Comparison of ENCODE assay signal across 18 cellular contexts in the genomic region with DNA sequence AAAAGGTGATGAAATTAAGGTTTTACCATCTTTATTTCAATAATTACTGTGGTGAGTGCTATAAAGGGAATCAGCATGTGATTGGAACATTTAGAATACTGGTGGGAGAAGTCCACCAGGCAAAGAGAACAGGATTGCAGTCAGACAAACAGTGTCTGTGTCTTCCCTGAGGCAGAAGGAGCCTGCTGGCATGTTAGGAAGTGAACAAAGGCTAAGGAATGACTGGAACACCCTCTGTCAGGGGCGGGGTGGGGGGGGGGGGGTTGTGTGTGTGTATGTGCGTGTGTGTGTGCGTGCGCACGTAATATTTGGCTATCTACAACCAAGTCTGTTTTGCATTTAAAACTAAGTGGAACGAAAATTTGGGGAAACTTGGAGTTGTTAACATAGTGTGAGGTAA. TPM values are rescaled to one million over a fixed set of nuclear protein-coding genes. Genes with fewer than 3 reads are reported as not detected.
DNase-seq lines count a peak whose midpoint lies in the region; ATAC-seq and TF ChIP-seq lines count a peak whose summit lies in the region.
"Had no signal": no experiment of that assay in that cellular context is flagged by ENCODE, and none has a peak within 500 bp of the region (broad histone marks: within the 10 kb centered on the region; RNA-seq: fewer than 3 reads in every experiment).

No MANE protein-coding gene starts in this region.

- TF ChIP-seq POLR2A in prostate gland (IDR thresholded peaks at IDR 0.05) = no peak

- H3K4me1 ChIP-seq in prostate gland (replicated peaks) (no peaks in the 10 kb centered on the region), MM.1S (ENCODE audit: low read length) (no peaks in the 10 kb centered on the region)
- H3K4me1 ChIP-seq: uterus had no signal

- H3K4me1 Mint-ChIP-seq in stimulated activated naive CD8-positive, alpha-beta T cell treated with anti-CD3 and anti-CD28 coated beads, Interleukin-15, Interleukin-2, amounts not matched to agents 100 ng/mL and 50 ng/mL, for 24 hours (ENCODE audit: low read depth) = no peaks in the 10 kb centered on the region
- no peaks in the 10 kb centered on the region for H3K4me1 Mint-ChIP-seq in stimulated activated naive CD8-positive, alpha-beta T cell treated with anti-CD3 and anti-CD28 coated beads, Interleukin-15, amount 100 ng/mL, for 72 hours

- intact Hi-C loops in prostate gland (cut with DNase I) = no loop called here

- 91% methylated on average over 6 of the region's 6 CpGs for WGBS in prostate gland

- no peak overlapping the region for H3K9ac ChIP-seq in MM.1S (ENCODE audit: low read length)

- no peaks in the 10 kb centered on the region for H3K79me2 ChIP-seq in MM.1S (ENCODE audit: low read length)

- DNase-seq in stimulated activated naive CD8-positive, alpha-beta T cell treated with anti-CD3 and anti-CD28 coated beads, Interleukin-15, amount 100 ng/mL, for 72 hours = no peak
- DNase-seq in astrocyte of the hippocampus (ENCODE audit: low read depth, low spot score) (peak; percentile 37), foreskin melanocyte (peak; percentile 87), NCI-H1694 (lab: John Stamatoyannopoulos, UW) (no peak), prostate gland (ENCODE audit: low spot score) (no peak), MM.1S (no peak), Kasumi-1 (lab: John Stamatoyannopoulos, UW) (no peak)
- DNase-seq: activated CD4-positive, alpha-beta T cell treated with anti-CD3 and anti-CD28 coated beads for 4 hours; adrenal gland; cortex of kidney; erythroblast; mucosa of descending colon; NCI-H1048; NCI-H2171; stimulated activated naive CD4-positive, alpha-beta T cell treated with Interleukin-2 at 50 U/mL for 16 hours; uterus had no signal

- H3K4me3 ChIP-seq in prostate gland = no peak overlapping the region
- no peak overlapping the region for H3K4me3 ChIP-seq in MM.1S (ENCODE audit: low read length)
- H3K4me3 ChIP-seq: adrenal gland, mucosa of descending colon, uterus had no signal

- peak overlapping the region; percentile 72 for H3K27ac Mint-ChIP-seq in stimulated activated naive CD8-positive, alpha-beta T cell treated with anti-CD3 and anti-CD28 coated beads, Interleukin-15, Interleukin-2, amounts not matched to agents 100 ng/mL and 50 ng/mL, for 24 hours
- H3K27ac Mint-ChIP-seq in stimulated activated naive CD8-positive, alpha-beta T cell treated with anti-CD3 and anti-CD28 coated beads, Interleukin-15, amount 100 ng/mL, for 72 hours = peak overlapping the region in 1 of 2 donors; percentile 68
- H3K27ac Mint-ChIP-seq: T-helper 2 cell treated with Interferon-gamma antibody and Interleukin-4, amounts not matched to agents 5 μg/mL and 100 μg/mL, for 36 hours had no signal

- no peaks in the 10 kb centered on the region for H3K9me2 ChIP-seq in MM.1S (replicated peaks; ENCODE audit: insufficient read depth, low read length)

- H3F3A ChIP-seq in MM.1S (ENCODE audit: insufficient read depth, low read length) = peaks cover 2% of the 10 kb centered on the region

- no peak for TF ChIP-seq CTCF in prostate gland (IDR thresholded peaks at IDR 0.05)
- no peak for TF ChIP-seq CTCF in MM.1S (IDR thresholded peaks at IDR 0.05; ENCODE audit: low read length)

- H3K36me3 Mint-ChIP-seq in stimulated activated naive CD8-positive, alpha-beta T cell treated with anti-CD3 and anti-CD28 coated beads, Interleukin-15, Interleukin-2, amounts not matched to agents 100 ng/mL and 50 ng/mL, for 24 hours (ENCODE audit: low read depth) = peaks cover 89% of the 10 kb centered on the region

- H3K9me3 Mint-ChIP-seq in stimulated activated naive CD8-positive, alpha-beta T cell treated with anti-CD3 and anti-CD28 coated beads, Interleukin-15, Interleukin-2, amounts not matched to agents 100 ng/mL and 50 ng/mL, for 24 hours = no peaks in the 10 kb centered on the region
- H3K9me3 Mint-ChIP-seq in stimulated activated naive CD8-positive, alpha-beta T cell treated with anti-CD3 and anti-CD28 coated beads, Interleukin-15, amount 100 ng/mL, for 72 hours = no peaks in the 10 kb centered on the region
- H3K9me3 Mint-ChIP-seq: T-helper 2 cell treated with Interferon-gamma antibody and Interleukin-4, amounts not matched to agents 5 μg/mL and 100 μg/mL, for 36 hours had no signal

- no peak for ATAC-seq in stimulated activated naive CD8-positive, alpha-beta T cell treated with anti-CD3 and anti-CD28 coated beads, Interleukin-15, amount 100 ng/mL, for 72 hours
- ATAC-seq: mucosa of descending colon had no signal

- no peaks in the 10 kb centered on the region for H4K20me1 ChIP-seq in MM.1S (ENCODE audit: insufficient read depth, low read length)

- peaks cover 21 to 28% of the 10 kb centered on the region in 2 donors for H3K36me3 ChIP-seq in prostate gland
- H3K36me3 ChIP-seq in MM.1S (replicated peaks; ENCODE audit: insufficient read depth, low read length) = peaks cover 16% of the 10 kb centered on the region; the same call in 1 of the 2 replicates
- H3K36me3 ChIP-seq: uterus had no signal

- no peaks in the 10 kb centered on the region for H3K9me3 ChIP-seq in prostate gland
- no peaks in the 10 kb centered on the region for H3K9me3 ChIP-seq in MM.1S (replicated peaks; ENCODE audit: insufficient read depth, low read length)
- H3K9me3 ChIP-seq: adrenal gland, mucosa of descending colon, uterus had no signal

- no peak overlapping the region for H3K4me2 ChIP-seq in MM.1S (ENCODE audit: low read depth, low read length)

- H3K27me3 Mint-ChIP-seq in stimulated activated naive CD8-positive, alpha-beta T cell treated with anti-CD3 and anti-CD28 coated beads, Interleukin-15, Interleukin-2, amounts not matched to agents 100 ng/mL and 50 ng/mL, for 24 hours = no peaks in the 10 kb centered on the region
- H3K27me3 Mint-ChIP-seq in stimulated activated naive CD8-positive, alpha-beta T cell treated with anti-CD3 and anti-CD28 coated beads, Interleukin-15, amount 100 ng/mL, for 72 hours = no peaks in the 10 kb centered on the region

- no peak overlapping the region for H3K4me3 Mint-ChIP-seq in stimulated activated naive CD8-positive, alpha-beta T cell treated with anti-CD3 and anti-CD28 coated beads, Interleukin-15, Interleukin-2, amounts not matched to agents 100 ng/mL and 50 ng/mL, for 24 hours
- H3K4me3 Mint-ChIP-seq in stimulated activated naive CD8-positive, alpha-beta T cell treated with anti-CD3 and anti-CD28 coated beads, Interleukin-15, amount 100 ng/mL, for 72 hours = no peak overlapping the region
- H3K4me3 Mint-ChIP-seq: T-helper 2 cell treated with Interferon-gamma antibody and Interleukin-4, amounts not matched to agents 5 μg/mL and 100 μg/mL, for 36 hours had no signal

- no peak overlapping the region for H3K27ac ChIP-seq in prostate gland
- no peak overlapping the region for H3K27ac ChIP-seq in MM.1S (ENCODE audit: low read length)
- H3K27ac ChIP-seq: uterus had no signal

- H3K27me3 ChIP-seq in prostate gland (replicated peaks; ENCODE audit: insufficient read depth) (no peaks in the 10 kb centered on the region), MM.1S (replicated peaks; ENCODE audit: insufficient read depth, low read length) (no peaks in the 10 kb centered on the region)
- H3K27me3 ChIP-seq: adrenal gland, uterus had no signal

- no peak overlapping the region for H2AFZ ChIP-seq in MM.1S (ENCODE audit: low read length)

RNA-seq across cellular contexts. Expression of a gene that starts 30.2 kb away (rescaled TPM):
- 100 to 1,000 TPM; 119 to 147 TPM for total RNA-seq in prostate gland

Comparison
In these comparisons a context has a peak if more than half of its experiments do, and no peak if none do; other contexts are left out.
1. DNase-seq: peak in astrocyte of the hippocampus (single experiment) and foreskin melanocyte (single experiment); none in stimulated activated naive CD8-positive, alpha-beta T cell treated with anti-CD3 and anti-CD28 coated beads, Interleukin-15, amount 100 ng/mL, for 72 hours (0 of 2), NCI-H1694 (single experiment), prostate gland (single experiment), MM.1S (single experiment) and Kasumi-1 (0 of 2).